In the genomic region with DNA sequence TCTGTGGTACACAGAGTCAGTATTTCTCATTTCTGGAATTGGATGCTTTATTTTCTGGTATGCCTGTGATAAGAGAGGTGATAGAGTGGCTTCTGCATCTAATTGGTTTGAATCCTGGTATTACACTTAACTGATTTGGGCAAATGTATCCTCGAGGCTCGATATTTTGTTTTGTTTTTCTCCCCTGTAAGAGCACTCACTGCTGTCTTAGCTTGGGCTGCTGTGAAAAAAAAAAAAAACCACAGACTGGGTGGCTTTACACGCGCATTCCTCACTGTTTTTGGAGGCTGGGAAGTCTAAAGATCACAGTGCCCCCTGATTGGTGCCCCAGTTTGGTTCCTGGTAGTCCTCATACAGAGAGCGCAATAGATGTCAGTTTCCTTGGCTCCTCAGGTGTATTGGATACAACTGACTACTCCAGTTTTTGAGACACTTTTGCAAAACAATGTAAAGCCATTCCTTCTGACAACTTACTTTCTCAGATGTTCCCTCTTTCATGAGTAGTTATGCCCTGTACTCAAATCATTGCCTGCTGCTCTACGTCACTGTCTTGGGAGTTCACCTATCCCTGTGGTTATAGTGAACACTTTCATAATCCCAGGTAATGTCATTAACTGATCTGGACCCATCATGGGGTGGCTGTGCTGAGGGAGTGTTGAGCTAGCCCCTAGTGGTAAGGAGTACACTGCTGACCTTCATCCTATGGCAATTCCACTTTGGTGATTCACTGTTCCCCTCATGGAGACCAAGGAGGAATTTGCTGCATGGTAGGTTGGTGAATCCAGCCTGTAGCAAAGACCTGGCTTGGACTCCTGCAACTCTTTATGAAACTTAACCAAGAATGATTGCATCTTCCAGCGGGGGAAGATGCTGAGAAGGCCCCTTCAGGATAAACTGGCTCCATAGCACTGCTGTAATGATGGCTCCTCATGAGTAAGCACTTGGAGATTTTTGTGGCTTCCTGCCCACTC, we compare ENCODE assay signal across 9 cellular contexts. TPM values are rescaled to one million over a fixed set of nuclear protein-coding genes. Genes with fewer than 3 reads are reported as not detected.
DNase-seq lines count a peak whose midpoint lies in the region; ATAC-seq and TF ChIP-seq lines count a peak whose summit lies in the region.
"Had no signal": no experiment of that assay in that cellular context is flagged by ENCODE, and none has a peak within 500 bp of the region (broad histone marks: within the 10 kb centered on the region; RNA-seq: fewer than 3 reads in every experiment).

No MANE protein-coding gene starts in this region.

- H3K4me1 Mint-ChIP-seq in neural progenitor cell = peaks cover 22% of the 10 kb centered on the region

- H3K27me3 ChIP-seq in neural progenitor cell = no peaks in the 10 kb centered on the region
- H3K27me3 ChIP-seq: esophagus muscularis mucosa had no signal

- peak overlapping the region; percentile 46 for H3K27ac Mint-ChIP-seq in neural progenitor cell

- H3K27ac ChIP-seq in neural progenitor cell = peak overlapping the region; percentile 27

- H3K36me3 ChIP-seq in neural progenitor cell = peaks cover 24% of the 10 kb centered on the region

- H3K9ac ChIP-seq in neural progenitor cell = no peak overlapping the region

- H3K4me2 ChIP-seq in neural progenitor cell = no peak overlapping the region

- H3K4me1 ChIP-seq in neural progenitor cell = peaks cover 21% of the 10 kb centered on the region

- H3K4me3 Mint-ChIP-seq in neural progenitor cell = no peak overlapping the region

- H3K27me3 Mint-ChIP-seq in neural progenitor cell (ENCODE audit: insufficient read depth, low read depth) = peaks cover 6% of the 10 kb centered on the region

- TF ChIP-seq CTCF in neural progenitor cell (IDR thresholded peaks at IDR 0.05) = peak; percentile 10

- no peaks in the 10 kb centered on the region for H3K9me3 ChIP-seq in neural progenitor cell (ENCODE audit: low read depth)
- H3K9me3 ChIP-seq: esophagus muscularis mucosa had no signal

- no peak overlapping the region for H2AFZ ChIP-seq in neural progenitor cell (replicated peaks)

- H3K9me3 Mint-ChIP-seq in neural progenitor cell = no peaks in the 10 kb centered on the region

- H3K4me3 ChIP-seq in neural progenitor cell = no peak overlapping the region
- H3K4me3 ChIP-seq: esophagus muscularis mucosa had no signal

- peaks cover 5% of the 10 kb centered on the region for H4K20me1 ChIP-seq in neural progenitor cell (ENCODE audit: low read depth)

- peaks cover 46% of the 10 kb centered on the region for H3K36me3 Mint-ChIP-seq in neural progenitor cell

- peaks cover 81% of the 10 kb centered on the region for H3F3A ChIP-seq in neural progenitor cell (ENCODE audit: low read depth)

- peak; percentile 33 for DNase-seq in GM03348 (ENCODE audit: low spot score)
- peak; percentile 79 for DNase-seq in NCI-H226
- peak; percentile 28 for DNase-seq in cerebellar cortex (ENCODE audit: low spot score)
- no peak for DNase-seq in neural progenitor cell (ENCODE audit: low spot score)
- no peak for DNase-seq in medulla oblongata (ENCODE audit: extremely low spot score)
- no peak for DNase-seq in NCI-H2081 (lab: John Stamatoyannopoulos, UW)
- DNase-seq: T1000 had no signal

- ATAC-seq in GM19328 (IDR thresholded peaks at IDR 0.05; ENCODE audit: unreplicated experiment) = no peak

- peaks cover 25% of the 10 kb centered on the region for H3K79me2 ChIP-seq in neural progenitor cell (ENCODE audit: low read depth)

RNA-seq across cellular contexts. Expression of a gene that starts 3.5 kb away (rescaled TPM):
- total RNA-seq in neural progenitor cell (ENCODE audit: low replicate concordance) = 92.5 and 101 TPM in 2 replicates

RNA-seq across cellular contexts. Expression of a gene that starts 31.0 kb away (rescaled TPM):
- total RNA-seq in neural progenitor cell (ENCODE audit: low replicate concordance) = 126 and 159 TPM in 2 replicates

RNA-seq across cellular contexts. Expression of a gene that starts 31.1 kb away (rescaled TPM):
- 264 and 334 TPM in 2 replicates for total RNA-seq in neural progenitor cell (ENCODE audit: low replicate concordance)

RNA-seq across cellular contexts. Expression of a gene that starts 32.0 kb away (rescaled TPM):
- 64.5 and 69.1 TPM in 2 replicates for total RNA-seq in neural progenitor cell (ENCODE audit: low replicate concordance)

RNA-seq across cellular contexts. Expression of a gene that starts 41.8 kb away (rescaled TPM):
- 0.06 TPM in 1 of 2 replicates, not detected in the other for total RNA-seq in neural progenitor cell (ENCODE audit: low replicate concordance)

Comparison
In these comparisons a context has a peak if more than half of its experiments do, and no peak if none do; other contexts are left out.
1. DNase-seq: peak in GM03348 (single experiment), NCI-H226 (single experiment) and cerebellar cortex (single experiment); none in neural progenitor cell (single experiment), medulla oblongata (single experiment) and NCI-H2081 (0 of 2).